ENCODE assay signal across 17 cellular contexts in the genomic region with DNA sequence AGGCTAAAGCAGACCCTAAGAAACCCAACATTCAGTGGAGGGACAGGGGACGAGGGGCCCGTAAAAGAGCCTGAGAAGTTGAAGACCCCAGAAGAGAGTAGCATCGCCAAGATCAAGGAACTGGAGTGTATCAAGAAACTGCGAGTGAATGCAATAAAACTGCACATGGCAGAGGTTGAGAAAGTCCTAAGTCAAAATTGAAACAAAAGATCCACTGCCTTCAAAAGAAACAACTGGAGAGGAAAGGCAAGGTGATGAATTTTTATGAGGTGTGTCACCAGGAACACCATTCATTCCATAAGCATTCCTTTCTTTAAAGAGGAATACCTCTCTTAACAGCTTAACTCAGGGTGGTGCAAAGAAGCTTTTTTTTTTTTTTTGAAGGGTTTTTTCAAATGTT. TPM values are rescaled to one million over a fixed set of nuclear protein-coding genes. Genes with fewer than 3 reads are reported as not detected.
DNase-seq lines count a peak whose midpoint lies in the region; ATAC-seq, FAIRE-seq and TF ChIP-seq lines count a peak whose summit lies in the region.
"Had no signal": no experiment of that assay in that cellular context is flagged by ENCODE, and none has a peak within 500 bp of the region (broad histone marks: within the 10 kb centered on the region; RNA-seq: fewer than 3 reads in every experiment).

No MANE protein-coding gene starts in this region.

- no peak overlapping the region for H2AFZ ChIP-seq in H1 (ENCODE audit: low read length)

- H3K18ac ChIP-seq in H1 (ENCODE audit: extremely low read depth, low read length): no peak overlapping the region
- H3K18ac ChIP-seq in mesendoderm (ENCODE audit: low read length): peak overlapping the region; percentile 51

- no peak overlapping the region for H3K4ac ChIP-seq in H1 (replicated peaks; ENCODE audit: insufficient read length, low read depth, low read length)
- H3K4ac ChIP-seq in mesendoderm (ENCODE audit: low read depth, low read length): no peak overlapping the region

- H4K91ac ChIP-seq in H1 (replicated peaks; ENCODE audit: insufficient read length, low read length): no peak overlapping the region

- TF ChIP-seq RAD21 in H1 (IDR thresholded peaks at IDR 0.05 in 1 of 2, conservative IDR thresholded peaks at IDR 0.05 in 1 of 2; ENCODE audit: low read depth in 2 of 2, low read length in 2 of 2): no peak

- no peak overlapping the region for H3K9ac ChIP-seq in H1 (replicated peaks in 1 of 4; ENCODE audit: extremely low read depth in 1 of 4, low read depth in 3 of 4, low read length in 3 of 4)
- no peak overlapping the region for H3K9ac ChIP-seq in mesendoderm (ENCODE audit: low read length)

- H2BK20ac ChIP-seq in H1 (ENCODE audit: low read length): peak overlapping the region; percentile 25; the same call in 1 of the 2 replicates

- no peak overlapping the region for H3K56ac ChIP-seq in H1 (replicated peaks; ENCODE audit: insufficient read length, low read depth, low read length)
- H3K56ac ChIP-seq in mesendoderm (ENCODE audit: low read length): no peak overlapping the region

- H2BK15ac ChIP-seq in H1 (ENCODE audit: low read length) (no peak overlapping the region), mesendoderm (replicated peaks; ENCODE audit: low read depth) (no peak overlapping the region)

- FAIRE-seq in H1 (lab: Jason Lieb, UNC): peak; percentile 13

- H3K4me2 ChIP-seq in H1 (ENCODE audit: insufficient read depth in 1 of 2, low read depth in 2 of 2, low read length in 2 of 2): peak overlapping the region in 1 of 2 experiments; percentile 44; a peak in 1 of 4 replicates
- no peak overlapping the region for H3K4me2 ChIP-seq in mesendoderm (ENCODE audit: low read length)

- no peak for TF ChIP-seq EP300 in H1 (IDR thresholded peaks at IDR 0.05; ENCODE audit: borderline replicate concordance in 1 of 2, low read depth in 2 of 2, low read length in 2 of 2)

- H3K23ac ChIP-seq in H1 (ENCODE audit: insufficient read length) (no peak overlapping the region), mesendoderm (ENCODE audit: low read length) (no peak overlapping the region)

- CTCF ChIA-PET in H1 (lab: Charles Lee; ENCODE audit: partially characterized antibody) (interaction anchor here (1.2 to 1.4 kb wide), 2 partner anchors 11 to 34 kb away, joined by 3 to 7 read pairs; no protein-coding TSS in a partner anchor), A673 (lab: Charles Lee) (interaction anchor here (0.6 kb wide), 1 partner anchor 88 kb away, joined by 4 read pairs; no protein-coding TSS in a partner anchor)

- H3K27me3 ChIP-seq in H1 (replicated peaks in 1 of 4; ENCODE audit: control insufficient read depth in 3 of 4, extremely low read depth in 1 of 4, insufficient read depth in 3 of 4, low read length in 3 of 4): no peaks in the 10 kb centered on the region; a peak in 2 of 7 replicates
- no peaks in the 10 kb centered on the region for H3K27me3 ChIP-seq in mesendoderm (ENCODE audit: insufficient read depth, low read length, poor library complexity)
- H3K27me3 ChIP-seq in A673 (replicated peaks; ENCODE audit: insufficient read depth, low read depth, low read length, poor library complexity): peaks cover 32% of the 10 kb centered on the region

- no peak overlapping the region for H4K5ac ChIP-seq in H1 (ENCODE audit: insufficient read length, low read depth, low read length)
- no peak overlapping the region for H4K5ac ChIP-seq in mesendoderm (ENCODE audit: low read length)

- no peak overlapping the region for H4K8ac ChIP-seq in H1 (ENCODE audit: extremely low read depth, insufficient read depth, low read length)
- no peak overlapping the region for H4K8ac ChIP-seq in mesendoderm (ENCODE audit: low read depth, low read length)

- H2BK12ac ChIP-seq in H1 (ENCODE audit: low read depth, low read length): peak overlapping the region; percentile 98; the same call in 1 of the 2 replicates

- no peak overlapping the region for H3K27ac ChIP-seq in H1 (ENCODE audit: low read depth, low read length)
- H3K27ac ChIP-seq in mesendoderm (ENCODE audit: low read depth, low read length): no peak overlapping the region
- H3K27ac ChIP-seq in A673 (ENCODE audit: low read depth, low read length, poor library complexity, severe bottlenecking): no peak overlapping the region
- H3K27ac ChIP-seq: C4-2B had no signal

- POLR2A ChIA-PET in H1 (lab: Charles Lee; ENCODE audit: partially characterized antibody): interaction anchor here (0.6 kb wide), 1 partner anchor 7 kb away, joined by 3 read pairs; no protein-coding TSS in a partner anchor
- POLR2A ChIA-PET in A673 (lab: Charles Lee; ENCODE audit: low non-redundant PET): interaction anchor here (0.6 kb wide), 1 partner anchor 142 kb away, joined by 3 read pairs; no protein-coding TSS in a partner anchor

- H2BK5ac ChIP-seq in H1 (ENCODE audit: low read depth, low read length) (peak overlapping the region; percentile 19; the same call in 1 of the 2 replicates), mesendoderm (ENCODE audit: low read length) (no peak overlapping the region)

- no peak overlapping the region for H3K14ac ChIP-seq in H1 (ENCODE audit: insufficient read length)

- WGBS in H1 (ENCODE audit: extremely low coverage in 1 of 2, insufficient coverage in 1 of 2, insufficient read length in 1 of 2, insufficient replicate concordance in 2 of 2, low coverage in 1 of 2, low lambda C conversion rate in 2 of 2, missing lambda C conversion rate in 1 of 2), 2 experiments: 75% methylated on average over 4 of the region's 4 CpGs; no CpG with 5 or more reads in 1 of the 2 experiments
- WGBS in mesendoderm (ENCODE audit: extremely low coverage, insufficient coverage, low lambda C conversion rate): no CpG with 5 or more reads among the region's 4 CpGs

- no peaks in the 10 kb centered on the region for H4K20me1 ChIP-seq in H1 (replicated peaks in 1 of 2; ENCODE audit: control insufficient read depth in 1 of 2, insufficient read depth in 2 of 2, low read length in 2 of 2)

- intact Hi-C loops in A673 (cut with micrococcal nuclease; ENCODE audit: unreplicated experiment): no loop called here

- H2AK5ac ChIP-seq in H1 (ENCODE audit: low read depth, low read length) (no peak overlapping the region), mesendoderm (ENCODE audit: low read length) (no peak overlapping the region)

- H3K9me3 ChIP-seq in H1 (ENCODE audit: insufficient read depth in 2 of 2, low read depth in 1 of 2, low read length in 1 of 2) (no peaks in the 10 kb centered on the region), A673 (ENCODE audit: low read depth, low read length, poor library complexity, severe bottlenecking) (no peaks in the 10 kb centered on the region)
- H3K9me3 ChIP-seq: mucosa of descending colon had no signal

- no peak for TF ChIP-seq CTCF in H1 (IDR thresholded peaks at IDR 0.05; ENCODE audit: control extremely low read depth in 1 of 3, insufficient read depth in 1 of 3, low read depth in 1 of 3, low read length in 3 of 3)
- TF ChIP-seq CTCF in A673 (conservative IDR thresholded peaks at IDR 0.05; ENCODE audit: low read depth, low read length): no peak

- peaks cover 2% of the 10 kb centered on the region; the same call in 1 of the 2 replicates for H3K23me2 ChIP-seq in H1 (ENCODE audit: low read depth, low read length)

- no peak overlapping the region for H3K4me3 ChIP-seq in H1 (ENCODE audit: extremely low read depth in 1 of 4, insufficient read depth in 2 of 4, low read depth in 3 of 4, low read length in 4 of 4)
- no peak overlapping the region for H3K4me3 ChIP-seq in mesendoderm (ENCODE audit: low read length)
- H3K4me3 ChIP-seq in A673 (ENCODE audit: low read depth, low read length, poor library complexity, severe bottlenecking): no peak overlapping the region
- H3K4me3 ChIP-seq: mucosa of descending colon had no signal

- H3K4me1 ChIP-seq in H1 (replicated peaks in 1 of 4; ENCODE audit: control insufficient read depth in 3 of 4, insufficient read depth in 4 of 4, low read length in 3 of 4) (peaks cover 0 to 4% (median 2%) of the 10 kb centered on the region in 4 experiments; a peak in 4 of 7 replicates), mesendoderm (ENCODE audit: control insufficient read depth, low read depth, low read length) (peaks cover 3% of the 10 kb centered on the region), A673 (ENCODE audit: insufficient read depth, low read length, poor library complexity, severe bottlenecking) (no peaks in the 10 kb centered on the region)

- no peak overlapping the region for H2BK120ac ChIP-seq in H1 (replicated peaks; ENCODE audit: low read depth, low read length)
- peak overlapping the region; percentile 39 for H2BK120ac ChIP-seq in mesendoderm (ENCODE audit: low read depth, low read length)

- no peak for TF ChIP-seq POLR2A in H1 (IDR thresholded peaks at IDR 0.05; ENCODE audit: control extremely low read depth in 1 of 2, low read depth in 2 of 2, low read length in 2 of 2)

- peak; percentile 78 for DNase-seq in EL
- peak; percentile 50 for DNase-seq in LHCN-M2 (ENCODE audit: low read depth)
- no peak for DNase-seq in H1 (ENCODE audit: low read depth in 1 of 2, low spot score in 2 of 2)
- peak; percentile 91 for DNase-seq in mesendoderm
- DNase-seq in activated CD8-positive, alpha-beta memory T cell treated with anti-CD3 and anti-CD28 coated beads, Interleukin-2, amount 50 U/mL, for 48 hours: no peak
- DNase-seq in activated naive CD4-positive, alpha-beta T cell (lab: John Stamatoyannopoulos, UW): no peak
- no peak for DNase-seq in A673 (ENCODE audit: low spot score)
- DNase-seq: activated CD8-positive, alpha-beta memory T cell treated with anti-CD3 and anti-CD28 coated beads for 24 hours; activated naive CD8-positive, alpha-beta T cell treated with anti-CD3 and anti-CD28 coated beads, Interleukin-2, amount 10 ng/mL, durations not matched to agents 7 days and 5 days; head of caudate nucleus; mucosa of descending colon; NCI-H2081 treated with DMSO at 0.1 percent for 48 hours; stimulated activated CD4-positive, alpha-beta T cell treated with anti-CD3 and anti-CD28 coated beads, Interleukin-4, amount 100 ng/mL, for 1 hour; stimulated activated naive CD4-positive, alpha-beta T cell treated with Interleukin-2 at 50 U/mL for 16 hours; T-helper 2 cell had no signal

- H3K79me1 ChIP-seq in H1 (ENCODE audit: low read depth, low read length) (no peaks in the 10 kb centered on the region), mesendoderm (ENCODE audit: low read length) (no peaks in the 10 kb centered on the region)

- ATAC-seq in HG02610 (IDR thresholded peaks at IDR 0.05; ENCODE audit: unreplicated experiment): no peak
- ATAC-seq: mucosa of descending colon had no signal

- H3K79me2 ChIP-seq in H1 (ENCODE audit: control insufficient read depth in 1 of 2, insufficient read depth in 2 of 2, low read length in 2 of 2) (no peaks in the 10 kb centered on the region), mesendoderm (ENCODE audit: control insufficient read depth, insufficient read depth, low read length) (no peaks in the 10 kb centered on the region)

- no peaks in the 10 kb centered on the region for H3K36me3 ChIP-seq in H1 (ENCODE audit: control insufficient read depth in 2 of 4, insufficient read depth in 4 of 4, low read length in 3 of 4)
- H3K36me3 ChIP-seq in mesendoderm (ENCODE audit: control insufficient read depth, insufficient read depth, low read length): no peaks in the 10 kb centered on the region
- no peaks in the 10 kb centered on the region for H3K36me3 ChIP-seq in A673 (ENCODE audit: insufficient read depth, low read length, poor library complexity, severe bottlenecking)

- BruUV-seq in A673 (replicated peaks; lab: Mats Ljungman, UMichigan): no TSS peak

RNA-seq across cellular contexts. Expression of gene ADORA3, which starts 38.3 kb away (rescaled TPM):
- not detected in 2 replicates for total RNA-seq in LHCN-M2 (2014; rRNA removed)
- polyA plus RNA-seq in LHCN-M2 (2012): not detected
- not detected in 2 replicates for total RNA-seq in H1 (2021; fragmentation: NEBNext Ultra II Directional; extraction: Animal tissue kit (Norgen Biotek cat#: 25700))
- 0.03 TPM in 1 of 2 replicates, not detected in the other for polyA plus RNA-seq in H1 (2011; rRNA removed)
- not detected for polyA plus RNA-seq in H1 (2011; cell fraction: cytosol; rRNA removed)
- polyA plus RNA-seq in H1 (2011; cell fraction: nucleus; rRNA removed): not detected
- polyA plus RNA-seq in H1 (2012, experiment 1 of 2): not detected in 4 replicates
- not detected for polyA plus RNA-seq in H1 (2012, experiment 2 of 2)
- not detected for polyA plus RNA-seq in H1 (2013, experiment 1 of 2)
- not detected for polyA plus RNA-seq in H1 (2013, experiment 2 of 2)
- polyA minus RNA-seq in H1 (2011; rRNA and poly(A)+ RNA removed): 0.39 TPM in 1 of 2 replicates, not detected in the other
- polyA minus RNA-seq in H1 (2011; cell fraction: cytosol; rRNA and poly(A)+ RNA removed): not detected
- not detected for polyA minus RNA-seq in H1 (2011; cell fraction: nucleus; rRNA and poly(A)+ RNA removed)
- not detected for polyA plus RNA-seq in mesendoderm (2013, experiment 1 of 2)
- not detected for polyA plus RNA-seq in mesendoderm (2013, experiment 2 of 2)
- total RNA-seq in A673 (2021): not detected in 2 replicates

RNA-seq across cellular contexts. Expression of gene TMIGD3, which starts 38.3 kb away (rescaled TPM):
- total RNA-seq in LHCN-M2 (2014; rRNA removed): not detected in 2 replicates
- polyA plus RNA-seq in LHCN-M2 (2012): not detected
- not detected in 2 replicates for total RNA-seq in H1 (2021; fragmentation: NEBNext Ultra II Directional; extraction: Animal tissue kit (Norgen Biotek cat#: 25700))
- not detected in 2 replicates for polyA plus RNA-seq in H1 (2011; rRNA removed)
- not detected for polyA plus RNA-seq in H1 (2011; cell fraction: cytosol; rRNA removed)
- not detected for polyA plus RNA-seq in H1 (2011; cell fraction: nucleus; rRNA removed)
- polyA plus RNA-seq in H1 (2012, experiment 1 of 2): not detected in 4 replicates
- polyA plus RNA-seq in H1 (2012, experiment 2 of 2): not detected
- polyA plus RNA-seq in H1 (2013, experiment 1 of 2): not detected
- polyA plus RNA-seq in H1 (2013, experiment 2 of 2): not detected
- not detected in 2 replicates for polyA minus RNA-seq in H1 (2011; rRNA and poly(A)+ RNA removed)
- not detected for polyA minus RNA-seq in H1 (2011; cell fraction: cytosol; rRNA and poly(A)+ RNA removed)
- polyA minus RNA-seq in H1 (2011; cell fraction: nucleus; rRNA and poly(A)+ RNA removed): not detected
- 0.06 TPM for polyA plus RNA-seq in mesendoderm (2013, experiment 1 of 2)
- not detected for polyA plus RNA-seq in mesendoderm (2013, experiment 2 of 2)
- not detected in 2 replicates for total RNA-seq in A673 (2021)

Comparison
In these comparisons a context has a peak if more than half of its experiments do, and no peak if none do; other contexts are left out.
1. DNase-seq: peak in EL (single experiment), LHCN-M2 (single experiment) and mesendoderm (single experiment); none in H1 (0 of 2), activated CD8-positive, alpha-beta memory T cell treated with anti-CD3 and anti-CD28 coated beads, Interleukin-2, amount 50 U/mL, for 48 hours (single experiment), activated naive CD4-positive, alpha-beta T cell (0 of 4) and A673 (single experiment).